In the genomic region with DNA sequence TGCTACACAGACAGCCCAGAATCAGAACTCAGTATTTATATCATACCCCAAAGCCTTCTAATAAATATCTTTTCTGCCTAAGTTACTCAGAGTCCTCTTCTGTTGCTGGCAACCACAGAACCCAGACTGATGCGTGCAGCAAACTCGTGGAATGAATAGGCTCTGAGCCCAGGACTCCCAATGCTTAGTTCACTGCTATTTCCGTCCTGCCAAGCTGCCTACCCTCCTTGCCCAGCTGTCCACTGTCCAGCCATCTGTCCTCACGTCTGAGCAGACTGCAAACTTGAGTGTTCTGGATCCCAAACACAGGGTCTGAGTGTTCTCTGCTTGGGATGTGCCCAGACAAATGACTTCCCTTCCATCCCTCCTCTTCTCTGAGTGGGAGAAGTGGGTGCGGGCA, we compare ENCODE assay signal across 25 cellular contexts. TPM values are rescaled to one million over a fixed set of nuclear protein-coding genes. Genes with fewer than 3 reads are reported as not detected.
DNase-seq lines count a peak whose midpoint lies in the region; ATAC-seq and TF ChIP-seq lines count a peak whose summit lies in the region.
"Had no signal": no experiment of that assay in that cellular context is flagged by ENCODE, and none has a peak within 500 bp of the region (broad histone marks: within the 10 kb centered on the region; RNA-seq: fewer than 3 reads in every experiment).

No MANE protein-coding gene starts in this region.

- DNase-seq in heart right ventricle, result no peak
- DNase-seq in right cardiac atrium, result no peak
- DNase-seq in caudate nucleus (lab: John Stamatoyannopoulos, UW), result peak in 2 of 61 donors; percentile 12 to 16
- DNase-seq in middle frontal gyrus (ENCODE audit: extremely low spot score, low spot score), result peak; percentile 70
- DNase-seq in left lobe of liver (ENCODE audit: low spot score), result no peak
- DNase-seq in NCI-H1048 (lab: John Stamatoyannopoulos, UW), result no peak
- DNase-seq in testis, result no peak
- DNase-seq: activated CD4-positive, alpha-beta T cell treated with anti-CD3 and anti-CD28 coated beads, Interleukin-2, amount 10 ng/mL, durations not matched to agents 7 days and 5 days; activated naive CD4-positive, alpha-beta T cell; activated T-cell treated with anti-CD3 and anti-CD28 coated beads, Interleukin-2, amount 50 U/mL, for 48 hours; adrenal gland; brain microvascular endothelial cell; NCI-H187; NCI-H2171 treated with DMSO at 0.1 percent for 48 hours; NCI-H526 treated with DMSO at 0.1 percent for 48 hours; right lobe of liver; SHP77; stimulated activated CD4-positive, alpha-beta T cell treated with anti-CD3 and anti-CD28 coated beads, Interleukin-12 subunit alpha, Interleukin-12 subunit beta, amount 100 ng/mL, for 4 hours; stimulated activated CD4-positive, alpha-beta T cell treated with anti-CD3 and anti-CD28 coated beads, Interleukin-4, amount 100 ng/mL, for 4 hours; stimulated activated naive CD4-positive, alpha-beta T cell had no signal

- H3K9me3 ChIP-seq in heart right ventricle, result peaks cover 0 to 4% (median 0%) of the 10 kb centered on the region in 11 donors
- H3K9me3 ChIP-seq in right cardiac atrium (ENCODE audit: control insufficient read depth, low read length), result no peaks in the 10 kb centered on the region
- H3K9me3 ChIP-seq in testis, result no peaks in the 10 kb centered on the region
- H3K9me3 ChIP-seq: A549, adrenal gland, BLaER1, right lobe of liver had no signal

- H3K36me3 ChIP-seq in heart right ventricle, result no peaks in the 10 kb centered on the region
- no peaks in the 10 kb centered on the region for H3K36me3 ChIP-seq in testis (ENCODE audit: low read depth, missing control alignments)
- H3K36me3 ChIP-seq: adrenal gland, BLaER1, brain microvascular endothelial cell, right lobe of liver had no signal

- intact Hi-C loops in heart right ventricle (cut with DNase I), result no loop called here
- intact Hi-C loops in right cardiac atrium (cut with DNase I), result no loop called here
- intact Hi-C loops in testis (cut with DNase I; ENCODE audit: low total_unique reads), result no loop called here

- H3K27ac ChIP-seq in heart right ventricle (no peak overlapping the region), right cardiac atrium (ENCODE audit: low read length) (no peak overlapping the region), caudate nucleus (ENCODE audit: low read depth, low read length) (peak overlapping the region; percentile 81), testis (no peak overlapping the region)
- H3K27ac ChIP-seq: A549, adrenal gland, BLaER1, brain microvascular endothelial cell, parathyroid adenoma, right lobe of liver had no signal

- H3K27me3 ChIP-seq in heart right ventricle (peaks cover 0 to 4% (median 0%) of the 10 kb centered on the region in 7 donors), right cardiac atrium (ENCODE audit: control insufficient read depth, insufficient read depth) (no peaks in the 10 kb centered on the region), testis (no peaks in the 10 kb centered on the region)
- H3K27me3 ChIP-seq: adrenal gland, BLaER1, brain microvascular endothelial cell, right lobe of liver had no signal

- H3K4me3 ChIP-seq in heart right ventricle (no peak overlapping the region), right cardiac atrium (ENCODE audit: low read length) (no peak overlapping the region), testis (no peak overlapping the region)
- H3K4me3 ChIP-seq: A549, adrenal gland, BLaER1, right lobe of liver had no signal

- WGBS in heart right ventricle, 2 donors, result 57 to 61% methylated on average over 5 of the region's 5 CpGs
- 57% methylated on average over 5 of the region's 5 CpGs for WGBS in right cardiac atrium
- 79 to 80% methylated on average over 5 of the region's 5 CpGs for WGBS in testis, 2 donors

- H3K4me1 ChIP-seq in heart right ventricle, result peaks cover 0 to 17% (median 4%) of the 10 kb centered on the region in 9 donors
- no peaks in the 10 kb centered on the region for H3K4me1 ChIP-seq in right cardiac atrium (ENCODE audit: control insufficient read depth, insufficient read depth, low read length)
- H3K4me1 ChIP-seq in testis, result no peaks in the 10 kb centered on the region
- H3K4me1 ChIP-seq: adrenal gland, parathyroid adenoma, right lobe of liver had no signal

- no peak for TF ChIP-seq CTCF in heart right ventricle (IDR thresholded peaks at IDR 0.05)
- no peak for TF ChIP-seq CTCF in testis (IDR thresholded peaks at IDR 0.05)

- peak in 7 of 8 donors; percentile 20 to 80 (median 54) for ATAC-seq in heart right ventricle
- no peak for ATAC-seq in right cardiac atrium
- ATAC-seq in GM21381 (IDR thresholded peaks at IDR 0.05; ENCODE audit: unreplicated experiment), result no peak
- no peak for ATAC-seq in left lobe of liver
- ATAC-seq: A549, right lobe of liver had no signal

- no peak for TF ChIP-seq POLR2A in testis (IDR thresholded peaks at IDR 0.05)

RNA-seq across cellular contexts. Expression of gene PTPN5, which starts 19.4 kb away (rescaled TPM):
- total RNA-seq in heart right ventricle, result 1 to 10 TPM; 1.5 to 8.8 (median 3.5) TPM
- 1 to 10 TPM; 4.4 to 5.8 TPM for polyA plus RNA-seq in heart right ventricle
- 1 to 10 TPM in 2 of 4 donors, under 1 TPM in 1, not detected in 1; 0.74 to 1.9 (median 1.3) TPM for total RNA-seq in right cardiac atrium
- polyA plus RNA-seq in right cardiac atrium, result 2.0 TPM
- not detected for total RNA-seq in left lobe of liver
- 10 to 100 TPM in 1 of 2 donors, 1 to 10 TPM in 1; 7.8 to 10.2 TPM for total RNA-seq in testis
- polyA plus RNA-seq in testis (ENCODE audit: insufficient read depth, low read depth, low replicate concordance), result 4.4 TPM
- total RNA-seq: activated CD4-positive, alpha-beta T cell treated with anti-CD3 and anti-CD28 coated beads, Interleukin-2, amount 10 ng/mL, durations not matched to agents 7 days and 5 days; lung microvascular endothelial cell; right lobe of liver had no signal

RNA-seq across cellular contexts. Expression of gene IGSF22, which starts 46.2 kb away (rescaled TPM):
- total RNA-seq in heart right ventricle (1 to 10 TPM in 2 of 10 donors, under 1 TPM in 7, not detected in 1; 0.18 to 1.3 (median 0.68) TPM), right cardiac atrium (1 to 10 TPM; 1.0 to 1.3 (median 1.1) TPM), left lobe of liver (0.13 TPM), testis (1 to 10 TPM in 1 of 2 donors, under 1 TPM in 1; 0.94 to 1.1 TPM)
- polyA plus RNA-seq in heart right ventricle (under 1 TPM; 0.30 to 0.44 TPM), right cardiac atrium (0.66 TPM), testis (ENCODE audit: insufficient read depth, low read depth, low replicate concordance) (1.7 TPM)

Comparison
In these comparisons a context has a peak if more than half of its experiments do, and no peak if none do; other contexts are left out.
1. ATAC-seq: peak in heart right ventricle (7 of 8); none in right cardiac atrium (0 of 2), GM21381 (single experiment) and left lobe of liver (single experiment).